In the genomic region with DNA sequence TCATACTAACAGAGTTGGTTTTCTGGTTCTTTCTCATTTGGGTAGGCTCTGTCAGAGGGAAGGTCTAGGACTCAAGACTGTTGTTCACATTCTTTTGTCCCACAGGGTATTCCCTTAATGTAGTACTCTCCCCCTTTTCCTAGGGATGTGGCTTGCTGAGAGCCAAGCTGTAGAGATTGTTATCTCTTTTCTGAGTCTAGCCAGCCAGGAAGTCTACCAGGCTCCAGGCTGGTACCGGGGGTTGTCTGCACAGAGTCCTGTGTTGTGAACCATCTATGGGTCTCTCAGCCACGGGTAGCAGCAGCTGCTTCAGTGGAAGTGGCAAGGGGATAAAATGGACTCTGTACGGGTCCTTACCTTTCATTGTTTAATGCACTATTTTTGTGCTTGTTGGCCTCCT, we compare ENCODE assay signal across 29 cellular contexts.
"Had no signal": no experiment of that assay in that cellular context is flagged by ENCODE, and none has a peak within 500 bp of the region (broad histone marks: within the 10 kb centered on the region; RNA-seq: fewer than 3 reads in every experiment).

No MANE protein-coding gene starts in this region.

- H3K79me2 ChIP-seq: parathyroid adenoma had no signal

- H3K27ac Mint-ChIP-seq: activated CD4-positive, alpha-beta T cell treated with anti-CD3 and anti-CD28 coated beads for 36 hours; activated naive CD4-positive, alpha-beta T cell treated with anti-CD3 and anti-CD28 coated beads for 36 hours; activated naive CD8-positive, alpha-beta T cell treated with anti-CD3 and anti-CD28 coated beads for 36 hours; activated T-helper 1 cell treated with anti-CD3 and anti-CD28 coated beads, Interleukin-12 subunit alpha, Interleukin-12 subunit beta, Interleukin-2, Interleukin-4 antibody, amounts not matched to agents 30 ng/mL and 10 ng/mL and 1 ng/mL, durations not matched to agents 14 hours and 24 hours and 36 hours; brain; mesothelial cell of epicardium; naive B cell; stimulated activated naive B cell treated with anti-CD40 and anti-IgM and Interleukin-4, amounts not matched to agents 10 μg/mL and 1 μg/mL and 100 μg/mL, for 72 hours had no signal

- H3K4me3 Mint-ChIP-seq: activated CD4-positive, alpha-beta T cell treated with anti-CD3 and anti-CD28 coated beads for 36 hours; activated naive CD4-positive, alpha-beta T cell treated with anti-CD3 and anti-CD28 coated beads for 36 hours; activated naive CD8-positive, alpha-beta T cell treated with anti-CD3 and anti-CD28 coated beads for 36 hours; activated T-helper 1 cell treated with anti-CD3 and anti-CD28 coated beads, Interleukin-12 subunit alpha, Interleukin-12 subunit beta, Interleukin-2, Interleukin-4 antibody, amounts not matched to agents 30 ng/mL and 10 ng/mL and 1 ng/mL, durations not matched to agents 14 hours and 24 hours and 36 hours; brain; mesothelial cell of epicardium; naive B cell; stimulated activated naive B cell treated with anti-CD40 and anti-IgM and Interleukin-4, amounts not matched to agents 10 μg/mL and 1 μg/mL and 100 μg/mL, for 72 hours had no signal

- H3K27ac ChIP-seq: adrenal gland, ascending aorta, coronary artery, dorsolateral prefrontal cortex, gastrocnemius medialis, parathyroid adenoma, right atrium auricular region, stomach, thyroid gland, upper lobe of left lung had no signal

- H3K36me3 ChIP-seq: adrenal gland, ascending aorta, gastrocnemius medialis, right atrium auricular region, stomach, thyroid gland, upper lobe of left lung had no signal

- H2AFZ ChIP-seq: parathyroid adenoma had no signal

- H3K4me1 ChIP-seq: adrenal gland, ascending aorta, gastrocnemius medialis, parathyroid adenoma, right atrium auricular region, stomach, thyroid gland, upper lobe of left lung had no signal

- ATAC-seq: activated CD4-positive, alpha-beta T cell treated with anti-CD3 and anti-CD28 coated beads for 36 hours; gastrocnemius medialis; left cardiac atrium; left ventricle myocardium superior; stimulated activated naive B cell treated with anti-CD40 and anti-IgM and Interleukin-4, amounts not matched to agents 10 μg/mL and 1 μg/mL and 100 μg/mL, for 72 hours had no signal

- H3K4me1 Mint-ChIP-seq: activated CD4-positive, alpha-beta T cell treated with anti-CD3 and anti-CD28 coated beads for 36 hours; activated naive CD8-positive, alpha-beta T cell treated with anti-CD3 and anti-CD28 coated beads for 36 hours; brain; mesothelial cell of epicardium; naive B cell; stimulated activated naive B cell treated with anti-CD40 and anti-IgM and Interleukin-4, amounts not matched to agents 10 μg/mL and 1 μg/mL and 100 μg/mL, for 72 hours had no signal

- H3K36me3 Mint-ChIP-seq: activated naive CD8-positive, alpha-beta T cell treated with anti-CD3 and anti-CD28 coated beads for 36 hours; stimulated activated naive B cell treated with anti-CD40 and anti-IgM and Interleukin-4, amounts not matched to agents 10 μg/mL and 1 μg/mL and 100 μg/mL, for 72 hours had no signal

- H3K9me3 Mint-ChIP-seq: activated T-helper 1 cell treated with anti-CD3 and anti-CD28 coated beads, Interleukin-12 subunit alpha, Interleukin-12 subunit beta, Interleukin-2, Interleukin-4 antibody, amounts not matched to agents 30 ng/mL and 10 ng/mL and 1 ng/mL, durations not matched to agents 14 hours and 24 hours and 36 hours had no signal

- H3K9me3 ChIP-seq: adrenal gland, ascending aorta, gastrocnemius medialis, right atrium auricular region, thyroid gland, upper lobe of left lung had no signal

- H3K27me3 ChIP-seq: adrenal gland, ascending aorta, dorsolateral prefrontal cortex, gastrocnemius medialis, right atrium auricular region, stomach, thyroid gland, upper lobe of left lung had no signal

- H3K27me3 Mint-ChIP-seq: activated naive CD8-positive, alpha-beta T cell treated with anti-CD3 and anti-CD28 coated beads for 36 hours had no signal

- H3K4me3 ChIP-seq: adrenal gland, ascending aorta, coronary artery, dorsolateral prefrontal cortex, gastrocnemius medialis, right atrium auricular region, stomach, thyroid gland, upper lobe of left lung had no signal

- DNase-seq: activated CD4-positive, alpha-beta T cell treated with anti-CD3 and anti-CD28 coated beads for 36 hours; activated CD4-positive, CD25-positive, alpha-beta regulatory T cell; activated CD8-positive, alpha-beta memory T cell treated with anti-CD3 and anti-CD28 coated beads for 24 hours; activated effector memory CD4-positive, alpha-beta T cell treated with anti-CD3 and anti-CD28 coated beads, Interleukin-2, amount 50 U/mL, for 16 hours; activated naive CD4-positive, alpha-beta T cell treated with anti-CD3 and anti-CD28 coated beads for 36 hours; activated naive CD8-positive, alpha-beta T cell treated with anti-CD3 and anti-CD28 coated beads for 36 hours; adrenal gland; dorsolateral prefrontal cortex; effector memory CD4-positive, alpha-beta T cell; erythroblast; gastrocnemius medialis; glutamatergic neuron; left cardiac atrium; left ventricle myocardium superior; mammary epithelial cell; naive B cell; stimulated activated CD4-positive, alpha-beta T cell treated with anti-CD3 and anti-CD28 coated beads, Interleukin-15, amount 100 ng/mL, for 24 hours; stimulated activated CD4-positive, alpha-beta T cell treated with anti-CD3 and anti-CD28 coated beads, Interleukin-2, amount 100 ng/mL, for 24 hours; stimulated activated naive B cell treated with anti-CD40 and anti-IgM and Interleukin-4, amounts not matched to agents 10 μg/mL and 1 μg/mL and 100 μg/mL, for 72 hours; stomach; thyroid gland; upper lobe of left lung had no signal
